In the genomic region with DNA sequence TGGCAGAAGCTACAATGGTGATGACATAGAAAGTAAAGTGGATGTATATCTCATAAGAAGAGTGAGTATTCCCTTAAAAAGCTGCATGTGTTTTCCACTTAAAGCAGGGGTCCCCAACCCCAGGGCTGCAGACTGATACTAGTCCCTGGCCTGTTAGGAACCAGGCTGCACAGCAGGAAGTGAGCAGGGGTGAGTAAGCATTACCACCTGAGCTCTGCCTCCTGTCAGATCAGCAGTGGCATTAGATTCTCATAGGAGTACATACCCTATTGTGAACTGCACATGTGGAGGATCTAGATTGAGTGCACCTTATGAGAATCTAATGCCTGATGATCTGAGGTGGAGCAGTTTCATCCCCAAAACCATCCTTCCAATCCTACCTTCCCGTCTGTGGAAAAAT, we compare ENCODE assay signal across 31 cellular contexts.
"Had no signal": no experiment of that assay in that cellular context is flagged by ENCODE, and none has a peak within 500 bp of the region (broad histone marks: within the 10 kb centered on the region; RNA-seq: fewer than 3 reads in every experiment).

No MANE protein-coding gene starts in this region.

- H3K9me3 ChIP-seq: ovary, psoas muscle, suprapubic skin, testis, tibial artery, upper lobe of right lung, uterus had no signal

- ATAC-seq: natural killer cell; psoas muscle; right cardiac atrium; sciatic nerve; stimulated activated naive CD8-positive, alpha-beta T cell treated with anti-CD3 and anti-CD28 coated beads, Interleukin-15, amount 100 ng/mL, for 72 hours; stimulated activated naive CD8-positive, alpha-beta T cell treated with anti-CD3 and anti-CD28 coated beads, Interleukin-15, Interleukin-2, amounts not matched to agents 100 U/mL and 50 U/mL, for 24 hours had no signal

- DNase-seq: natural killer cell; occipital lobe; ovary; posterior cingulate gyrus; psoas muscle; right cardiac atrium; spleen; stimulated activated CD4-positive, alpha-beta T cell treated with anti-CD3 and anti-CD28 coated beads, Interleukin-12 subunit alpha, Interleukin-12 subunit beta, amount 100 ng/mL, for 4 hours; stimulated activated CD4-positive, alpha-beta T cell treated with anti-CD3 and anti-CD28 coated beads, Interleukin-1b, Interleukin-23, amount 100 ng/mL, for 48 hours; stimulated activated CD4-positive, alpha-beta T cell treated with anti-CD3 and anti-CD28 coated beads, Interleukin-4, amount 100 ng/mL, for 1 hour; stimulated activated CD4-positive, alpha-beta T cell treated with anti-CD3 and anti-CD28 coated beads, Interleukin-4, amount 100 ng/mL, for 4 hours; stimulated activated CD8-positive, alpha-beta memory T cell treated with anti-CD3 and anti-CD28 coated beads, Interleukin-4, amount 100 ng/mL, for 48 hours; stimulated activated naive CD4-positive, alpha-beta T cell; stimulated activated naive CD8-positive, alpha-beta T cell treated with anti-CD3 and anti-CD28 coated beads, Interleukin-15, amount 100 ng/mL, for 72 hours; stimulated activated naive CD8-positive, alpha-beta T cell treated with anti-CD3 and anti-CD28 coated beads, Interleukin-15, Interleukin-2, amounts not matched to agents 100 U/mL and 50 U/mL, for 24 hours; substantia nigra; testis; tibial artery; transverse colon; upper lobe of right lung; uterus had no signal

- H3K9ac ChIP-seq: neural progenitor cell, parathyroid adenoma had no signal

- H3K4me2 ChIP-seq: neural progenitor cell, smooth muscle cell had no signal

- H2AFZ ChIP-seq: neural progenitor cell, parathyroid adenoma had no signal

- H3K4me1 Mint-ChIP-seq: nephron; stimulated activated memory B cell treated with anti-CD40 and anti-IgM and Interleukin-4, amounts not matched to agents 10 μg/mL and 1 μg/mL and 100 μg/mL, for 72 hours; stimulated activated naive CD8-positive, alpha-beta T cell treated with anti-CD3 and anti-CD28 coated beads, Interleukin-15, amount 100 ng/mL, for 72 hours had no signal

- H3K27ac Mint-ChIP-seq: natural killer cell; nephron; neural progenitor cell; progenitor cell of endocrine pancreas; stimulated activated memory B cell treated with anti-CD40 and anti-IgM and Interleukin-4, amounts not matched to agents 10 μg/mL and 1 μg/mL and 100 μg/mL, for 72 hours; stimulated activated naive CD8-positive, alpha-beta T cell treated with anti-CD3 and anti-CD28 coated beads, Interleukin-15, amount 100 ng/mL, for 72 hours; type B pancreatic cell had no signal

- H3K4me3 ChIP-seq: neural progenitor cell, ovary, psoas muscle, skin epidermis, smooth muscle cell, spleen, suprapubic skin, testis, tibial artery, transverse colon, upper lobe of right lung, uterus had no signal

- H3K9me3 Mint-ChIP-seq: natural killer cell; nephron; stimulated activated memory B cell treated with anti-CD40 and anti-IgM and Interleukin-4, amounts not matched to agents 10 μg/mL and 1 μg/mL and 100 μg/mL, for 72 hours; stimulated activated naive CD8-positive, alpha-beta T cell treated with anti-CD3 and anti-CD28 coated beads, Interleukin-15, amount 100 ng/mL, for 72 hours; type B pancreatic cell had no signal

- H3K27me3 ChIP-seq: neural progenitor cell, ovary, spleen, suprapubic skin, testis, tibial artery, transverse colon, upper lobe of right lung, uterus had no signal

- H3K36me3 Mint-ChIP-seq: natural killer cell; neural progenitor cell; stimulated activated memory B cell treated with anti-CD40 and anti-IgM and Interleukin-4, amounts not matched to agents 10 μg/mL and 1 μg/mL and 100 μg/mL, for 72 hours; type B pancreatic cell had no signal

- H3K4me3 Mint-ChIP-seq: natural killer cell; nephron; neural progenitor cell; stimulated activated memory B cell treated with anti-CD40 and anti-IgM and Interleukin-4, amounts not matched to agents 10 μg/mL and 1 μg/mL and 100 μg/mL, for 72 hours; stimulated activated naive CD8-positive, alpha-beta T cell treated with anti-CD3 and anti-CD28 coated beads, Interleukin-15, amount 100 ng/mL, for 72 hours; type B pancreatic cell had no signal

- H3K27ac ChIP-seq: neural progenitor cell, ovary, parathyroid adenoma, psoas muscle, skin epidermis, spleen, suprapubic skin, testis, tibial artery, transverse colon, upper lobe of right lung, uterus had no signal

- H3K79me2 ChIP-seq: parathyroid adenoma had no signal

- H3K36me3 ChIP-seq: neural progenitor cell, ovary, spleen, suprapubic skin, tibial artery, transverse colon, upper lobe of right lung, uterus had no signal

- H3K27me3 Mint-ChIP-seq: progenitor cell of endocrine pancreas; stimulated activated naive CD8-positive, alpha-beta T cell treated with anti-CD3 and anti-CD28 coated beads, Interleukin-15, amount 100 ng/mL, for 72 hours; type B pancreatic cell had no signal

- H3K4me1 ChIP-seq: parathyroid adenoma, psoas muscle, spleen, suprapubic skin, testis, tibial artery, transverse colon, upper lobe of right lung, uterus had no signal
